In the genomic region with DNA sequence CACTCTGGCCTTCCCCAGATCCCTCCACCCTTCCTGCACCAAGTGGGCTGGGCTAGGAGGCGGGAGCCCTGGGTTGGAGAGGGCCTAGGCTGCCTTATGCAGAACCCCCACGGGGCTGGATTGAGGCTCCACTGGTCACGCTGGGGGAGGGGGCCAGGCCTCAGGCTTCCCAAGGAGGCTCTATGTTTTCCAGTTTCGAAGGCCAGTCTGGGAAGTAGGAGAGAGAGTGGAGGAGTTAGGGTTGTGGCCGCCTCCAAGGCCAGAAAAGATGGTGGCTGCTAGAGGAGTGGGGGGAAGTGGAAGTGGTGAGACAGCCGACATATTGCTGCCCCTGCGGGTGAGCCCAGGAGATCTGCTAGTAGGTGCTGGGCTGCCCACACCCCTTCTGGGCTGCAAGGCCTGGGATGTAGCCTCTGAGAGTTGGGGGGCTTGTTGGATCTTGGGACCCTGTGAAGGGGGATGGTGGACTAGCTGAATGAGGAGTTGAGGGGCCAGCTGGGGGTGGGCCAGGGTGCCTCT, we compare ENCODE assay signal across 8 cellular contexts. TPM values are rescaled to one million over a fixed set of nuclear protein-coding genes. Genes with fewer than 3 reads are reported as not detected.
DNase-seq lines count a peak whose midpoint lies in the region; ATAC-seq and TF ChIP-seq lines count a peak whose summit lies in the region.

No MANE protein-coding gene starts in this region.

- H3K4me3 ChIP-seq in SU-DHL-6 (ENCODE audit: insufficient read depth, low read length, poor library complexity, severe bottlenecking) (peak overlapping the region; percentile 96), duodenal mucosa (ENCODE audit: low read depth in 1 of 2, low read length in 2 of 2) (peak overlapping the region; percentile 89 to 91), mononuclear cell (ENCODE audit: low read length) (peak overlapping the region; percentile 100), uterus (peak overlapping the region; percentile 72 to 91)

- H3K9me2 ChIP-seq in SU-DHL-6 (replicated peaks; ENCODE audit: insufficient read depth, low read length): no peaks in the 10 kb centered on the region

- peak overlapping the region; percentile 84 for H3K4me2 ChIP-seq in SU-DHL-6 (ENCODE audit: low read depth, low read length, poor library complexity, severe bottlenecking)

- intact Hi-C loops in uterus (cut with DNase I; ENCODE audit: low total_unique reads): no loop called here

- no peaks in the 10 kb centered on the region for H4K20me1 ChIP-seq in SU-DHL-6 (ENCODE audit: low read depth, low read length)

- TF ChIP-seq CTCF in SU-DHL-6 (IDR thresholded peaks at IDR 0.05; ENCODE audit: insufficient read depth, low read length, poor library complexity, severe bottlenecking) (no peak), uterus (IDR thresholded peaks at IDR 0.05) (no peak)

- TF ChIP-seq POLR2A in uterus (IDR thresholded peaks at IDR 0.05): no peak

- peak overlapping the region; percentile 72 for H3K9ac ChIP-seq in SU-DHL-6 (ENCODE audit: low read length)
- peak overlapping the region; percentile 76 to 94 for H3K9ac ChIP-seq in duodenal mucosa (ENCODE audit: low read depth in 1 of 2, low read length in 2 of 2)

- ATAC-seq in HG02981 (IDR thresholded peaks at IDR 0.05; ENCODE audit: unreplicated experiment) (no peak), HG02798 (IDR thresholded peaks at IDR 0.05; ENCODE audit: poor library complexity, unreplicated experiment) (no peak)

- H3K27ac ChIP-seq in SU-DHL-6 (ENCODE audit: low read depth, low read length) (peak overlapping the region; percentile 76), duodenal mucosa (ENCODE audit: low read depth, low read length) (peak overlapping the region; percentile 68), uterus (peak overlapping the region; percentile 91 to 99)

- H3K27me3 ChIP-seq in SU-DHL-6 (ENCODE audit: low read length) (no peaks in the 10 kb centered on the region), duodenal mucosa (ENCODE audit: control insufficient read depth in 1 of 2, insufficient read depth in 2 of 2, low read length in 2 of 2) (no peaks in the 10 kb centered on the region), mononuclear cell (ENCODE audit: insufficient read depth, low read length) (no peaks in the 10 kb centered on the region), uterus (no peaks in the 10 kb centered on the region)

- H3K9me3 ChIP-seq in SU-DHL-6 (ENCODE audit: insufficient read depth, low read length) (no peaks in the 10 kb centered on the region), duodenal mucosa (ENCODE audit: control insufficient read depth in 1 of 2, low read length in 2 of 2) (no peaks in the 10 kb centered on the region), mononuclear cell (ENCODE audit: low read depth, low read length) (no peaks in the 10 kb centered on the region), uterus (no peaks in the 10 kb centered on the region)

- H3F3A ChIP-seq in SU-DHL-6 (ENCODE audit: insufficient read depth): no peaks in the 10 kb centered on the region

- DNase-seq in activated gamma-delta T cell treated with Interleukin-2 at 50 U/mL for 16 hours (peak; percentile 27), activated gamma-delta T cell (lab: John Stamatoyannopoulos, UW) (no peak), uterus (no peak)

- H3K4me1 ChIP-seq in duodenal mucosa (ENCODE audit: control insufficient read depth in 1 of 2, insufficient read depth in 2 of 2, low read length in 2 of 2): peaks cover 37 to 61% of the 10 kb centered on the region in 2 donors
- peaks cover 70% of the 10 kb centered on the region for H3K4me1 ChIP-seq in mononuclear cell (ENCODE audit: insufficient read depth, low read length)
- peaks cover 6 to 22% of the 10 kb centered on the region in 2 donors for H3K4me1 ChIP-seq in uterus

- H3K36me3 ChIP-seq in SU-DHL-6 (ENCODE audit: low read length) (no peaks in the 10 kb centered on the region), duodenal mucosa (ENCODE audit: control insufficient read depth in 1 of 2, insufficient read depth in 2 of 2, low read length in 2 of 2) (peaks cover 0 to 9% of the 10 kb centered on the region in 2 donors), uterus (no peaks in the 10 kb centered on the region)

- no peak overlapping the region for H2AFZ ChIP-seq in SU-DHL-6 (ENCODE audit: low read depth, low read length, severe bottlenecking)

- H3K79me2 ChIP-seq in SU-DHL-6 (ENCODE audit: insufficient read depth, low read length): peaks cover 58% of the 10 kb centered on the region

RNA-seq across cellular contexts. Expression of a gene that starts 1.2 kb away (rescaled TPM):
- total RNA-seq in mononuclear cell (243 TPM), uterus (100 to 1,000 TPM; 123 to 325 (median 173) TPM)

RNA-seq across cellular contexts. Expression of a gene that starts 31.8 kb away (rescaled TPM):
- total RNA-seq in mononuclear cell (0.42 TPM), uterus (100 to 1,000 TPM in 1 of 4 donors, 10 to 100 TPM in 3; 24.1 to 113 (median 77.2) TPM)

RNA-seq across cellular contexts. Expression of a gene that starts 32.1 kb away (rescaled TPM):
- total RNA-seq in mononuclear cell (not detected), uterus (1 to 10 TPM in 1 of 4 donors, under 1 TPM in 1, not detected in 2; 0.69 to 4.1 TPM)

RNA-seq across cellular contexts. Expression of a gene that starts 41.7 kb away (rescaled TPM):
- total RNA-seq in mononuclear cell (not detected), uterus (1 to 10 TPM in 1 of 4 donors, under 1 TPM in 1, not detected in 2; 0.90 to 1.5 TPM)

RNA-seq across cellular contexts. Expression of a gene that starts 45.8 kb away (rescaled TPM):
- total RNA-seq in mononuclear cell (not detected), uterus (not detected)

Comparison
In these comparisons a context has a peak if more than half of its experiments do, and no peak if none do; other contexts are left out.
1. RNA of a gene that starts 31.8 kb away (total RNA-seq): 24.1 to 113 TPM in uterus; 0.42 TPM in mononuclear cell (single experiment); every median in the first group is over 10 times any median in the second.
2. Peak in every context shown above with its lines, with median percentiles within 50 percentile points of each other: H3K27ac ChIP-seq and H3K4me3 ChIP-seq.